In the genomic region with DNA sequence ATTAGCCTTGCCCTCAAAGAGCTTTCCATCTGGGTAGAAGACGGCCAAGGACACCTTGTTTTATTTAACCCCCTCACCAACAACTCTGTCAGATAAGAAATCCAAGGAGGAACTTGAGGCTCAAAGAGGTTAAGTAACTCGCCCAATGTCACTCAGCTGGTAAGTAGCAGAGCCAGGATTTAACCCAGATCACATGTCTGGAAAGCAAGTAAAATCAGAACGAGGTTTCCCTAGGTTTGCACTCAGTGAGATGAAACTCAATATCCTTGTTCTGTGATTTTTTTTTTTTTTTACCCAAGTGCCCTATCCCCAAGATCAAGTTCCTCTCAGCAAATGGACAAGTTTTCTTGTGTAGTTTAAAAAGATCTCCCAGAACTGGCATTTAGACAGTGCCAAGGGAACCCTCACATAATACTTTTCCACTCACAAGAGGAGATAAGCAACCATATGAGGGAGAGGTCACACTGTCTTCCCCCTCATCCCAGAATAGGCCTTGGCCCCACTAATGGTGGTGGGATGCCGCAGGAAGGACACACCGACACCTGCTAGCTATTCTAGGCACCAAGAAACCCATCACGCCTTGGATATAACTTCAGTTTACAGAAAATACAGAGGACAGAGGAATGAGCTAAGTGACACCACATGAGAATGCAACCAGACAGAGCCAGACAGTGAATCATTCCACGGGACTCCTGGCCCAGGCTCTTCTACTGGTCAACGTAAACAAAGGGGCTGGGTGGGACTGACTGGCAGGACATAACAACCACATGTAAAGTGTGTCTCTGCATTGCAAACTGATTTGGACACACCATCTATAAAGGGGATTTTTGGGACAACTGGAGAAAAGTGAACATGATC, we compare ENCODE assay signal across 17 cellular contexts. TPM values are rescaled to one million over a fixed set of nuclear protein-coding genes. Genes with fewer than 3 reads are reported as not detected.
DNase-seq lines count a peak whose midpoint lies in the region; FAIRE-seq and TF ChIP-seq lines count a peak whose summit lies in the region.
"Had no signal": no experiment of that assay in that cellular context is flagged by ENCODE, and none has a peak within 500 bp of the region (broad histone marks: within the 10 kb centered on the region; RNA-seq: fewer than 3 reads in every experiment).

No MANE protein-coding gene starts in this region.

- FAIRE-seq in GM12892 (lab: Jason Lieb, UNC), result peak; percentile 77
- FAIRE-seq: HTR-8/SVneo, TTC549 had no signal

- H3K9me3 Mint-ChIP-seq in neural progenitor cell, result no peaks in the 10 kb centered on the region
- H3K9me3 Mint-ChIP-seq: CD4-positive, alpha-beta memory T cell; natural killer cell had no signal

- H3K36me3 Mint-ChIP-seq in neural progenitor cell, result peaks cover 10% of the 10 kb centered on the region
- H3K36me3 Mint-ChIP-seq: natural killer cell had no signal

- H3K27ac ChIP-seq in trophoblast cell (ENCODE audit: low read depth, low read length) (no peak overlapping the region), neural progenitor cell (no peak overlapping the region)
- H3K27ac ChIP-seq: colonic mucosa had no signal

- H3K9ac ChIP-seq in trophoblast cell (ENCODE audit: low read length) (no peak overlapping the region), neural progenitor cell (no peak overlapping the region)

- H3K23ac ChIP-seq in trophoblast cell (ENCODE audit: low read length), result no peak overlapping the region

- H3K27me3 Mint-ChIP-seq in neural progenitor cell (ENCODE audit: insufficient read depth, low read depth), result peaks cover 4% of the 10 kb centered on the region
- H3K27me3 Mint-ChIP-seq: CD4-positive, alpha-beta memory T cell had no signal

- no peak overlapping the region for H3K18ac ChIP-seq in trophoblast cell (ENCODE audit: low read length)

- H3F3A ChIP-seq in neural progenitor cell (ENCODE audit: low read depth), result peaks cover 6% of the 10 kb centered on the region

- H4K12ac ChIP-seq in trophoblast cell (ENCODE audit: low read depth, low read length), result no peak overlapping the region

- H3K27me3 ChIP-seq in trophoblast cell (ENCODE audit: insufficient read depth, low read length) (no peaks in the 10 kb centered on the region), neural progenitor cell (no peaks in the 10 kb centered on the region)
- H3K27me3 ChIP-seq: colonic mucosa had no signal

- H3K14ac ChIP-seq in trophoblast cell (ENCODE audit: low read length), result no peak overlapping the region

- no peak overlapping the region for H4K8ac ChIP-seq in trophoblast cell (ENCODE audit: low read depth, low read length)

- peaks cover 8% of the 10 kb centered on the region for H3K4me1 Mint-ChIP-seq in neural progenitor cell

- H2BK5ac ChIP-seq in trophoblast cell (ENCODE audit: low read depth, low read length, poor library complexity), result no peak overlapping the region

- WGBS in trophoblast cell (ENCODE audit: extremely low coverage, insufficient coverage, insufficient read length), result no CpG with 5 or more reads among the region's 8 CpGs

- H3K4ac ChIP-seq in trophoblast cell (ENCODE audit: low read depth, low read length), result no peak overlapping the region

- H3K4me1 ChIP-seq in trophoblast cell (ENCODE audit: control insufficient read depth in 1 of 2, insufficient read depth in 2 of 2, low read length in 2 of 2), result peaks cover 0 to 6% of the 10 kb centered on the region in 2 experiments
- no peaks in the 10 kb centered on the region for H3K4me1 ChIP-seq in neural progenitor cell

- H3K4me3 ChIP-seq in fibroblast of the aortic adventitia (ENCODE audit: low read depth, low read length) (no peak overlapping the region), trophoblast cell (ENCODE audit: low read depth, low read length) (no peak overlapping the region), neural progenitor cell (no peak overlapping the region)
- H3K4me3 ChIP-seq: colonic mucosa had no signal

- H3K36me3 ChIP-seq in trophoblast cell (ENCODE audit: control insufficient read depth in 1 of 2, insufficient read depth in 2 of 2, low read length in 2 of 2), result peaks cover 34% of the 10 kb centered on the region in 2 experiments
- H3K36me3 ChIP-seq in neural progenitor cell, result no peaks in the 10 kb centered on the region

- H2BK12ac ChIP-seq in trophoblast cell (ENCODE audit: low read length), result no peak overlapping the region

- H4K91ac ChIP-seq in trophoblast cell (ENCODE audit: low read depth, low read length), result no peak overlapping the region

- H3K27ac Mint-ChIP-seq in neural progenitor cell, result no peak overlapping the region

- TF ChIP-seq CTCF in fibroblast of the aortic adventitia (IDR thresholded peaks at IDR 0.05; ENCODE audit: insufficient read depth, low read length), result no peak
- no peak for TF ChIP-seq CTCF in neural progenitor cell (IDR thresholded peaks at IDR 0.05)

- H3K9me3 ChIP-seq in trophoblast cell (ENCODE audit: insufficient read depth, low read depth, low read length) (peaks cover 2% of the 10 kb centered on the region), neural progenitor cell (ENCODE audit: low read depth) (no peaks in the 10 kb centered on the region)
- H3K9me3 ChIP-seq: colonic mucosa had no signal

- DNase-seq in GM12892 (ENCODE audit: insufficient read length) (no peak), RPMI7951 (ENCODE audit: low read depth) (peak; percentile 53), fibroblast of the aortic adventitia (ENCODE audit: low read depth) (peak; percentile 52), trophoblast cell (peak; percentile 78 to 79), neural progenitor cell (ENCODE audit: low spot score) (no peak), SHP77 (lab: John Stamatoyannopoulos, UW) (no peak), NCI-H1092 treated with DMSO at 0.1 percent for 48 hours (lab: John Stamatoyannopoulos, UW) (no peak)
- DNase-seq in activated effector memory CD4-positive, alpha-beta T cell treated with Interleukin-2 at 50 U/mL for 16 hours, result no peak
- DNase-seq: activated naive CD4-positive, alpha-beta T cell treated with Interleukin-2 at 50 U/mL for 16 hours; CD4-positive, alpha-beta memory T cell; colonic mucosa; kidney glomerular epithelial cell; natural killer cell; NCI-H1105; NCI-H524 treated with DMSO at 0.1 percent for 48 hours had no signal

- H2AFZ ChIP-seq in trophoblast cell (ENCODE audit: insufficient read depth, low read length, poor library complexity), result no peak overlapping the region
- H2AFZ ChIP-seq in neural progenitor cell (replicated peaks), result no peak overlapping the region

- no peaks in the 10 kb centered on the region for H3K79me1 ChIP-seq in trophoblast cell (ENCODE audit: low read length)

- H3K4me2 ChIP-seq in trophoblast cell (ENCODE audit: low read length) (no peak overlapping the region), neural progenitor cell (no peak overlapping the region)

- no peaks in the 10 kb centered on the region for H3K79me2 ChIP-seq in trophoblast cell (ENCODE audit: control insufficient read depth, insufficient read depth, low read length, poor library complexity)
- no peaks in the 10 kb centered on the region for H3K79me2 ChIP-seq in neural progenitor cell (ENCODE audit: low read depth)

- H2AK5ac ChIP-seq in trophoblast cell (ENCODE audit: low read length), result no peak overlapping the region

- H3K4me3 Mint-ChIP-seq in neural progenitor cell, result no peak overlapping the region
- H3K4me3 Mint-ChIP-seq: natural killer cell had no signal

- no peak overlapping the region for H2BK120ac ChIP-seq in trophoblast cell (ENCODE audit: insufficient read depth, low read length, poor library complexity)

- no peak for TF ChIP-seq POLR2A in GM12892 (IDR thresholded peaks at IDR 0.05; ENCODE audit: low read depth, low read length)

- H4K20me1 ChIP-seq in neural progenitor cell (ENCODE audit: low read depth), result no peaks in the 10 kb centered on the region

RNA-seq across cellular contexts. Expression of a gene that starts 8.6 kb away (rescaled TPM):
- polyA plus RNA-seq in GM12892 (2012; ENCODE audit: missing spikeins), result 48.4 TPM
- 20.4 and 28.5 TPM in 2 replicates for total RNA-seq in RPMI7951 (2014; rRNA removed; shearing (Covaris generic))
- total RNA-seq in fibroblast of the aortic adventitia (ENCODE audit: low replicate concordance) (66.9 and 184 TPM in 2 replicates), neural progenitor cell (ENCODE audit: low replicate concordance) (17.6 and 46.1 TPM in 2 replicates)
- 11.8 and 12.4 TPM in 2 replicates for polyA plus RNA-seq in trophoblast cell (2013)

RNA-seq across cellular contexts. Expression of a gene that starts 33.1 kb away (rescaled TPM):
- 24.3 TPM for polyA plus RNA-seq in GM12892 (2012; ENCODE audit: missing spikeins)
- total RNA-seq in RPMI7951 (2014; rRNA removed; shearing (Covaris generic)), result 24.8 and 44.8 TPM in 2 replicates
- total RNA-seq in fibroblast of the aortic adventitia (ENCODE audit: low replicate concordance) (21.4 and 33.3 TPM in 2 replicates), neural progenitor cell (ENCODE audit: low replicate concordance) (13.0 and 17.7 TPM in 2 replicates)
- polyA plus RNA-seq in trophoblast cell (2013), result 143 and 154 TPM in 2 replicates

RNA-seq across cellular contexts. Expression of a gene that starts 53.4 kb away (rescaled TPM):
- polyA plus RNA-seq in GM12892 (2012; ENCODE audit: missing spikeins), result 59.2 TPM
- total RNA-seq in RPMI7951 (2014; rRNA removed; shearing (Covaris generic)), result 3.0 and 4.3 TPM in 2 replicates
- total RNA-seq in fibroblast of the aortic adventitia (ENCODE audit: low replicate concordance) (9.1 and 12.4 TPM in 2 replicates), neural progenitor cell (ENCODE audit: low replicate concordance) (20.5 and 38.0 TPM in 2 replicates)
- 7.4 and 8.0 TPM in 2 replicates for polyA plus RNA-seq in trophoblast cell (2013)

Comparison
In these comparisons a context has a peak if more than half of its experiments do, and no peak if none do; other contexts are left out.
1. DNase-seq: peak in RPMI7951 (single experiment), fibroblast of the aortic adventitia (single experiment) and trophoblast cell (2 of 2); none in GM12892 (single experiment), neural progenitor cell (single experiment), SHP77 (0 of 2), activated effector memory CD4-positive, alpha-beta T cell treated with Interleukin-2 at 50 U/mL for 16 hours (single experiment) and NCI-H1092 treated with DMSO at 0.1 percent for 48 hours (single experiment).